ENCODE assay signal across 21 cellular contexts in genomic region chr2:3172265-3172935, GRCh38.
DNase-seq lines count a peak whose midpoint lies in the region; ATAC-seq and TF ChIP-seq lines count a peak whose summit lies in the region.
"Had no signal": no experiment of that assay in that cellular context is flagged by ENCODE, and none has a peak within 500 bp of the region (broad histone marks: within the 10 kb centered on the region; RNA-seq: fewer than 3 reads in every experiment).

No MANE protein-coding gene starts in this region.

- no peaks in the 10 kb centered on the region for H3K4me1 ChIP-seq in testis
- no peaks in the 10 kb centered on the region for H3K4me1 ChIP-seq in colonic mucosa
- H3K4me1 ChIP-seq: adrenal gland, right atrium auricular region, tibial artery had no signal

- no peak for TF ChIP-seq CTCF in RWPE1 (conservative IDR thresholded peaks at IDR 0.05; ENCODE audit: low read depth)
- TF ChIP-seq CTCF in testis (IDR thresholded peaks at IDR 0.05): no peak
- TF ChIP-seq CTCF in colonic mucosa (IDR thresholded peaks at IDR 0.05): no peak

- no peaks in the 10 kb centered on the region for H3K36me3 ChIP-seq in testis (ENCODE audit: low read depth, missing control alignments)
- H3K36me3 ChIP-seq in colonic mucosa: no peaks in the 10 kb centered on the region
- H3K36me3 ChIP-seq: adrenal gland, right atrium auricular region had no signal

- no peak for ATAC-seq in HG03025 (IDR thresholded peaks at IDR 0.05; ENCODE audit: low FRiP score, unreplicated experiment)
- ATAC-seq: activated CD8-positive, alpha-beta memory T cell treated with anti-CD3 and anti-CD28 coated beads, Interleukin-2, amount 10 ng/mL, durations not matched to agents 7 days and 5 days; K562; stimulated activated naive B cell treated with anti-CD40 and anti-IgM and Interleukin-4, amounts not matched to agents 10 μg/mL and 1 μg/mL and 100 μg/mL, for 72 hours had no signal

- H3K4me3 ChIP-seq in testis (no peak overlapping the region), colonic mucosa (no peak overlapping the region)
- H3K4me3 ChIP-seq: adrenal gland, dorsolateral prefrontal cortex, K562, right atrium auricular region, tibial artery had no signal

- H3K9ac ChIP-seq in colonic mucosa (ENCODE audit: low read depth in 2 of 2, low read length in 2 of 2): no peak overlapping the region

- H3K9me3 ChIP-seq in testis (no peaks in the 10 kb centered on the region), colonic mucosa (no peaks in the 10 kb centered on the region)
- H3K9me3 ChIP-seq: adrenal gland, right atrium auricular region, tibial artery had no signal

- DNase-seq in DMS79 (lab: John Stamatoyannopoulos, UW) (peak; percentile 86), NCI-H1694 (lab: John Stamatoyannopoulos, UW) (peak; percentile 82), RWPE1 (ENCODE audit: low spot score) (peak; percentile 64), mesenteric fat pad (ENCODE audit: low spot score) (peak; percentile 88), NCI-H526 treated with DMSO at 0.1 percent for 48 hours (lab: John Stamatoyannopoulos, UW) (no peak), testis (no peak), colonic mucosa (no peak)
- DNase-seq: activated CD4-positive, alpha-beta T cell treated with anti-CD3 and anti-CD28 coated beads for 48 hours; activated CD8-positive, alpha-beta memory T cell treated with anti-CD3 and anti-CD28 coated beads, Interleukin-2, amount 10 ng/mL, durations not matched to agents 7 days and 5 days; adrenal gland; caudate nucleus; CD4-positive, CD25-positive, alpha-beta regulatory T cell; NCI-H446 treated with DMSO at 0.1 percent for 48 hours; nucleus accumbens; stimulated activated naive B cell treated with anti-CD40 and anti-IgM and Interleukin-4, amounts not matched to agents 10 μg/mL and 1 μg/mL and 100 μg/mL, for 72 hours; SW 1271 had no signal

- WGBS in testis, 2 donors: 94 to 96% methylated on average over 16 to 18 of the region's 18 CpGs

- intact Hi-C loops in testis (cut with DNase I; ENCODE audit: low total_unique reads): no loop called here
- intact Hi-C loops in colonic mucosa (cut with DNase I): no loop called here

- no peaks in the 10 kb centered on the region for H3K27me3 ChIP-seq in testis
- H3K27me3 ChIP-seq in colonic mucosa: no peaks in the 10 kb centered on the region
- H3K27me3 ChIP-seq: adrenal gland, dorsolateral prefrontal cortex, right atrium auricular region, tibial artery had no signal

- CTCF ChIA-PET in RWPE1 (lab: Yijun Ruan, JAX): no interaction called here

- TF ChIP-seq POLR2A in testis (IDR thresholded peaks at IDR 0.05): no peak

- H3K27ac ChIP-seq in RWPE1 (peak overlapping the region; percentile 28; the same call in 1 of the 2 replicates), testis (no peak overlapping the region), colonic mucosa (no peak overlapping the region)
- H3K27ac ChIP-seq: adrenal gland, dorsolateral prefrontal cortex, right atrium auricular region, tibial artery had no signal

- POLR2A ChIA-PET in RWPE1 (lab: Yijun Ruan, JAX; ENCODE audit: low non-redundant PET): no interaction called here

Comparison
In these comparisons a context has a peak if more than half of its experiments do, and no peak if none do; other contexts are left out.
1. DNase-seq: peak in DMS79 (single experiment), NCI-H1694 (single experiment), RWPE1 (single experiment) and mesenteric fat pad (single experiment); none in NCI-H526 treated with DMSO at 0.1 percent for 48 hours (single experiment), testis (single experiment) and colonic mucosa (single experiment).